In the genomic region with DNA sequence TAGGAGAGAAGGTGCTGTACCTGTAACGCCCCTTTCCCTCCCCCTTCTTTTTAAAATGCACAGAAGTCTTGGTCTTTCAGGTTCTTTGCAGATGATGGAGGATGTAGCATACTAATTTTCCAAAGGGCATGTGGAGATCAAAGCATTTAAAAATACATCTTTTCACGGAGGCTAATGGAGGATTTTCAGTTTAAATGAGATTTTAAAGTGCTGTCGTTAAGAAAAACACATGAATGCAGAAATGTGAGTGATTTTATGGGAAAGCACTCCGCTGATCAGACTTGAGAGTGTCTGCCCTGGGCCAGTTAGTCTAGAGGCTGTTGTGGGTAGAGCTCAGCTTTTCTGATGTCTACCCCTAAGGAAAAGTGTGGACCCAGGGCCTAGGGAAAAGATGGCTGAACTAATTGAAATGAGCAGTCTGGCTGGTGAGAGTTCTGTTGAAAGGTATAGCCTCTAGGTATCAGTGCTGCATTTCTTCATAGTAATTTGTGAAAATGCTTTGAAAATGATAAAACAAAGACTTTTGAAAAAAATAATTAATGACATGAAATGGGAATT, we compare ENCODE assay signal across 1 cellular context.
TF ChIP-seq lines count a peak whose summit lies in the region.

No MANE protein-coding gene starts in this region.

TF ChIP-seq in IMR-90, 13 proteins besides CTCF, POLR2A, EP300 and RAD21 (continued from another document):
- TF ChIP-seq ELK1 (IDR thresholded peaks at IDR 0.05; ENCODE audit: borderline replicate concordance, low read depth, low read length) (no peak), NFE2L2 (IDR thresholded peaks at IDR 0.05; ENCODE audit: low read depth, low read length) (no peak), BHLHE40 (IDR thresholded peaks at IDR 0.05; ENCODE audit: low read depth, low read length) (no peak), RFX5 (IDR thresholded peaks at IDR 0.05; ENCODE audit: low read depth, low read length) (no peak), RCOR1 (IDR thresholded peaks at IDR 0.05; ENCODE audit: insufficient replicate concordance, low read length) (no peak), CHD1 (IDR thresholded peaks at IDR 0.05; ENCODE audit: low read depth, low read length) (no peak), CEBPB (IDR thresholded peaks at IDR 0.05; ENCODE audit: low read depth, low read length) (no peak), SMC3 (IDR thresholded peaks at IDR 0.05; ENCODE audit: low read depth, low read length) (no peak), MAZ (IDR thresholded peaks at IDR 0.05; ENCODE audit: borderline replicate concordance, low read depth, low read length) (no peak)
- TF ChIP-seq, protein P1, sequence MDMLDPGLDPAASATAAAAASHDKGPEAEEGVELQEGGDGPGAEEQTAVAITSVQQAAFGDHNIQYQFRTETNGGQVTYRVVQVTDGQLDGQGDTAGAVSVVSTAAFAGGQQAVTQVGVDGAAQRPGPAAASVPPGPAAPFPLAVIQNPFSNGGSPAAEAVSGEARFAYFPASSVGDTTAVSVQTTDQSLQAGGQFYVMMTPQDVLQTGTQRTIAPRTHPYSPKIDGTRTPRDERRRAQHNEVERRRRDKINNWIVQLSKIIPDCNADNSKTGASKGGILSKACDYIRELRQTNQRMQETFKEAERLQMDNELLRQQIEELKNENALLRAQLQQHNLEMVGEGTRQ (IDR thresholded peaks at IDR 0.05; ENCODE audit: low read depth, low read length): no peak
